In genomic region chr1:184753608-184754478, GRCh38 we compare ENCODE assay signal across 8 cellular contexts.
DNase-seq lines count a peak whose midpoint lies in the region; ATAC-seq lines count a peak whose summit lies in the region.

No MANE protein-coding gene starts in this region.

- DNase-seq in CMK (ENCODE audit: low read depth) (peak; percentile 36), KG1 (lab: John Stamatoyannopoulos, UW) (peak; percentile 43), T-helper 22 cell (ENCODE audit: low read depth) (peak; percentile 13), cerebellar cortex (ENCODE audit: low spot score) (peak; percentile 22), kidney tubule cell (ENCODE audit: low spot score) (peak; percentile 42), hippocampal formation (lab: John Stamatoyannopoulos, UW) (no peak)
- DNase-seq in stimulated activated CD4-positive, alpha-beta T cell treated with anti-CD3 and anti-CD28 coated beads, Interleukin-2, amount 100 ng/mL, for 24 hours, result peak; percentile 56 to 57

- peak; percentile 20 for ATAC-seq in GM21528 (IDR thresholded peaks at IDR 0.05; ENCODE audit: low FRiP score, unreplicated experiment)

Comparison
In these comparisons a context has a peak if more than half of its experiments do, and no peak if none do; other contexts are left out.
1. DNase-seq: peak in CMK (single experiment), KG1 (single experiment), T-helper 22 cell (single experiment), cerebellar cortex (single experiment), kidney tubule cell (single experiment) and stimulated activated CD4-positive, alpha-beta T cell treated with anti-CD3 and anti-CD28 coated beads, Interleukin-2, amount 100 ng/mL, for 24 hours (2 of 2); none in hippocampal formation (0 of 2).